ENCODE assay signal across 12 cellular contexts in the genomic region with DNA sequence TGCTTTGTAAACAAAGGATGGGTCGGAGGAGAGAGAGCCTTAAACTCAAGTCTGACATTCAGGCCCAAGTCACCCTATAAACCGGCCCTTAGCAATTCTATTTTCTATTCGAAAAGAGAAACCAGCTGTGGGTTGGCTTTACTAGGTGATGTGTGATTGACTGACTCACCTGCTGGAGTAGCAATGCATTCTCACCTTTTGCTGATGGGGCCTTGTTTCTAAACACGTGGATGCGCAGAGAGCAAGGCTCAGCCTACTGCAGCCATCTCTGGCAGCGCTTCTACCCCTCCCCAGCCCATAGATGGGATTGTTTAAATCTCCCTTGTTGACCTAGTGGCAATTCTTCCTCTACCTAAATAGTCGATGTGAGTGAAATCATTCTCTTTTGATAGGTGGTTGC.
DNase-seq lines count a peak whose midpoint lies in the region; TF ChIP-seq lines count a peak whose summit lies in the region.
"Had no signal": no experiment of that assay in that cellular context is flagged by ENCODE, and none has a peak within 500 bp of the region (broad histone marks: within the 10 kb centered on the region; RNA-seq: fewer than 3 reads in every experiment).

No MANE protein-coding gene starts in this region.

- peaks cover 69% of the 10 kb centered on the region for H3K4me1 Mint-ChIP-seq in nephron
- peaks cover 4% of the 10 kb centered on the region for H3K4me1 Mint-ChIP-seq in activated naive CD4-positive, alpha-beta T cell treated with anti-CD3 and anti-CD28 coated beads, Interleukin-2, amount 10 ng/mL, durations not matched to agents 7 days and 5 days

- TF ChIP-seq CTCF in esophagus squamous epithelium (IDR thresholded peaks at IDR 0.05) (no peak), nephron (IDR thresholded peaks at IDR 0.05; ENCODE audit: unreplicated experiment in 3 of 3) (no peak)

- peaks cover 0 to 40% (median 5%) of the 10 kb centered on the region in 3 donors for H3K36me3 ChIP-seq in esophagus squamous epithelium

- CTCF ChIA-PET in activated naive CD4-positive, alpha-beta T cell treated with anti-CD3 and anti-CD28 coated beads, Interleukin-2, amount 10 ng/mL, durations not matched to agents 7 days and 5 days (lab: Charles Lee) = no interaction called here

- H3K36me3 Mint-ChIP-seq in nephron (ENCODE audit: low read depth) = peaks cover 32% of the 10 kb centered on the region
- no peaks in the 10 kb centered on the region for H3K36me3 Mint-ChIP-seq in activated naive CD4-positive, alpha-beta T cell treated with anti-CD3 and anti-CD28 coated beads, Interleukin-2, amount 10 ng/mL, durations not matched to agents 7 days and 5 days

- H3K9me3 ChIP-seq in esophagus squamous epithelium = no peaks in the 10 kb centered on the region

- H3K27me3 ChIP-seq in esophagus squamous epithelium = peaks cover 0 to 30% (median 0%) of the 10 kb centered on the region in 4 donors

- H3K27ac Mint-ChIP-seq in nephron = peak overlapping the region in 1 of 3 experiments; percentile 92
- no peak overlapping the region for H3K27ac Mint-ChIP-seq in activated naive CD4-positive, alpha-beta T cell treated with anti-CD3 and anti-CD28 coated beads, Interleukin-2, amount 10 ng/mL, durations not matched to agents 7 days and 5 days

- peaks cover 46% of the 10 kb centered on the region for H3K27me3 Mint-ChIP-seq in nephron (ENCODE audit: low read depth)
- peaks cover 53% of the 10 kb centered on the region for H3K27me3 Mint-ChIP-seq in activated naive CD4-positive, alpha-beta T cell treated with anti-CD3 and anti-CD28 coated beads, Interleukin-2, amount 10 ng/mL, durations not matched to agents 7 days and 5 days

- H3K4me3 ChIP-seq in esophagus squamous epithelium = no peak overlapping the region
- H3K4me3 ChIP-seq: dorsolateral prefrontal cortex had no signal

- intact Hi-C loops in esophagus squamous epithelium (cut with DNase I) = loop anchor here (10.0 kb wide), 1 partner anchor 821 kb away; the partner anchor contains the start of gene ETAA1

- H3K4me1 ChIP-seq in esophagus squamous epithelium = peaks cover 8 to 54% (median 10%) of the 10 kb centered on the region in 3 donors

- H3K27ac ChIP-seq in esophagus squamous epithelium = peak overlapping the region in 3 of 4 donors; percentile 85 to 92 (median 91)

- 58 to 65% methylated on average over 7 of the region's 7 CpGs for WGBS in esophagus squamous epithelium, 2 donors

- H3K4me3 Mint-ChIP-seq in nephron = peak overlapping the region; percentile 54 to 82 (median 74)
- H3K4me3 Mint-ChIP-seq in activated naive CD4-positive, alpha-beta T cell treated with anti-CD3 and anti-CD28 coated beads, Interleukin-2, amount 10 ng/mL, durations not matched to agents 7 days and 5 days = no peak overlapping the region

- TF ChIP-seq POLR2A in esophagus squamous epithelium (IDR thresholded peaks at IDR 0.05) = no peak

- H3K9me3 Mint-ChIP-seq in nephron = no peaks in the 10 kb centered on the region
- no peaks in the 10 kb centered on the region for H3K9me3 Mint-ChIP-seq in activated naive CD4-positive, alpha-beta T cell treated with anti-CD3 and anti-CD28 coated beads, Interleukin-2, amount 10 ng/mL, durations not matched to agents 7 days and 5 days

- DNase-seq in COLO668 (lab: John Stamatoyannopoulos, UW; ENCODE audit: unreplicated experiment) (peak; percentile 61), NCI-H2081 (lab: John Stamatoyannopoulos, UW) (peak; percentile 39 to 73), esophagus squamous epithelium (lab: John Stamatoyannopoulos, UW) (no peak), GDM1 (lab: John Stamatoyannopoulos, UW) (no peak), NCI-H2171 (lab: John Stamatoyannopoulos, UW) (no peak)
- DNase-seq in activated naive CD4-positive, alpha-beta T cell treated with anti-CD3 and anti-CD28 coated beads, Interleukin-2, amount 10 ng/mL, durations not matched to agents 7 days and 5 days = no peak
- no peak for DNase-seq in activated effector memory CD4-positive, alpha-beta T cell treated with Interleukin-2 at 50 U/mL for 16 hours
- DNase-seq: dorsolateral prefrontal cortex, head of caudate nucleus, midbrain, RPMI8226 had no signal

Comparison
In these comparisons a context has a peak if more than half of its experiments do, and no peak if none do; other contexts are left out.
1. DNase-seq: peak in COLO668 (single experiment) and NCI-H2081 (2 of 2); none in esophagus squamous epithelium (single experiment), GDM1 (single experiment), activated naive CD4-positive, alpha-beta T cell treated with anti-CD3 and anti-CD28 coated beads, Interleukin-2, amount 10 ng/mL, durations not matched to agents 7 days and 5 days (single experiment), activated effector memory CD4-positive, alpha-beta T cell treated with Interleukin-2 at 50 U/mL for 16 hours (single experiment) and NCI-H2171 (single experiment).